8 cellular contexts compared by ENCODE assay signal in genomic region chr17:49741009-49741691, GRCh38. TPM values are rescaled to one million over a fixed set of nuclear protein-coding genes. Genes with fewer than 3 reads are reported as not detected.
DNase-seq lines count a peak whose midpoint lies in the region; ATAC-seq and TF ChIP-seq lines count a peak whose summit lies in the region.

No MANE protein-coding gene starts in this region.

- H3K9ac ChIP-seq in colonic mucosa (ENCODE audit: low read depth in 2 of 2, low read length in 2 of 2) (peak overlapping the region in 1 of 2 donors; percentile 59), smooth muscle cell (ENCODE audit: low read depth) (no peak overlapping the region)

- peak; percentile 12 for DNase-seq in M059J (ENCODE audit: low read depth)
- DNase-seq in colonic mucosa: no peak
- no peak for DNase-seq in psoas muscle
- DNase-seq in OCI-M2 (lab: John Stamatoyannopoulos, UW; ENCODE audit: unreplicated experiment): no peak
- DNase-seq in smooth muscle cell (lab: John Stamatoyannopoulos, UW; ENCODE audit: unreplicated experiment): no peak

- ATAC-seq in GM18498 (IDR thresholded peaks at IDR 0.05; ENCODE audit: unreplicated experiment) (peak; percentile 34), psoas muscle (peak in 2 of 4 donors; percentile 26 to 50), HG03045 (IDR thresholded peaks at IDR 0.05; ENCODE audit: unreplicated experiment) (no peak), GM18873 (IDR thresholded peaks at IDR 0.05; ENCODE audit: low FRiP score, unreplicated experiment) (no peak)

- H3K27me3 ChIP-seq in colonic mucosa (no peaks in the 10 kb centered on the region), psoas muscle (ENCODE audit: insufficient read depth in 3 of 3, low read length in 2 of 3) (no peaks in the 10 kb centered on the region), smooth muscle cell (ENCODE audit: low read depth) (no peaks in the 10 kb centered on the region)

- H4K20me1 ChIP-seq in smooth muscle cell (ENCODE audit: low read depth): peaks cover 4% of the 10 kb centered on the region

- H3K36me3 ChIP-seq in colonic mucosa (no peaks in the 10 kb centered on the region), psoas muscle (ENCODE audit: insufficient read depth in 1 of 2, low read depth in 1 of 2) (no peaks in the 10 kb centered on the region), smooth muscle cell (ENCODE audit: low read depth) (no peaks in the 10 kb centered on the region)

- peak overlapping the region; percentile 72 for H3K27ac ChIP-seq in colonic mucosa
- peak overlapping the region; percentile 54 for H3K27ac ChIP-seq in psoas muscle
- H3K27ac ChIP-seq in smooth muscle cell (ENCODE audit: low read depth): no peak overlapping the region

- H2AFZ ChIP-seq in smooth muscle cell (ENCODE audit: low read depth): no peak overlapping the region

- no peak overlapping the region for H3K4me2 ChIP-seq in smooth muscle cell

- no peaks in the 10 kb centered on the region for H3K79me2 ChIP-seq in smooth muscle cell (ENCODE audit: low read depth)

- TF ChIP-seq CTCF in colonic mucosa (IDR thresholded peaks at IDR 0.05): no peak
- TF ChIP-seq CTCF in psoas muscle (IDR thresholded peaks at IDR 0.05): no peak
- no peak for TF ChIP-seq CTCF in smooth muscle cell (IDR thresholded peaks at IDR 0.05; ENCODE audit: borderline replicate concordance, insufficient read depth, poor library complexity, severe bottlenecking)

- no peaks in the 10 kb centered on the region for H3F3A ChIP-seq in smooth muscle cell (ENCODE audit: low read depth)

- H3K9me3 ChIP-seq in colonic mucosa: no peaks in the 10 kb centered on the region
- no peaks in the 10 kb centered on the region for H3K9me3 ChIP-seq in psoas muscle
- no peaks in the 10 kb centered on the region for H3K9me3 ChIP-seq in smooth muscle cell (replicated peaks; ENCODE audit: low read depth)

- peaks cover 4% of the 10 kb centered on the region for H3K4me1 ChIP-seq in colonic mucosa
- peaks cover 36% of the 10 kb centered on the region for H3K4me1 ChIP-seq in psoas muscle
- H3K4me1 ChIP-seq in smooth muscle cell (ENCODE audit: low read depth): peaks cover 11% of the 10 kb centered on the region

- intact Hi-C loops in colonic mucosa (cut with DNase I) (no loop called here), psoas muscle (cut with DNase I) (no loop called here)

- WGBS in psoas muscle, 3 donors: 39 to 53% (median 41%) methylated on average over 5 of the region's 5 CpGs
- WGBS in smooth muscle cell (ENCODE audit: low lambda C conversion rate): 82% methylated on average over 5 of the region's 5 CpGs

- H3K4me3 ChIP-seq in colonic mucosa (no peak overlapping the region), psoas muscle (no peak overlapping the region), smooth muscle cell (no peak overlapping the region)

RNA-seq across cellular contexts. Expression of gene FAM117A, which starts 22.8 kb away (rescaled TPM):
- 10.5 and 12.3 TPM in 2 replicates for total RNA-seq in M059J (2014; rRNA removed; shearing (Covaris generic))
- total RNA-seq in colonic mucosa: 1 to 10 TPM; 6.3 to 7.9 TPM
- 1 to 10 TPM in 3 of 4 donors, under 1 TPM in 1; 0.71 to 5.1 (median 2.2) TPM for total RNA-seq in psoas muscle
- 1 to 10 TPM; 1.8 to 2.7 (median 2.1) TPM for polyA plus RNA-seq in psoas muscle
- 4.9 and 7.1 TPM in 2 replicates for total RNA-seq in smooth muscle cell
- polyA plus RNA-seq in smooth muscle cell: 6.3 and 8.3 TPM in 2 replicates

RNA-seq across cellular contexts. Expression of gene SLC35B1, which starts 33.4 kb away (rescaled TPM):
- total RNA-seq in M059J (2014; rRNA removed; shearing (Covaris generic)): 61.9 and 112 TPM in 2 replicates
- total RNA-seq in colonic mucosa (10 to 100 TPM; 43.0 to 73.5 TPM), psoas muscle (10 to 100 TPM; 39.5 to 69.5 (median 60.9) TPM), smooth muscle cell (116 and 126 TPM in 2 replicates)
- polyA plus RNA-seq in psoas muscle (10 to 100 TPM; 60.7 to 85.7 (median 83.5) TPM), smooth muscle cell (98.9 and 111 TPM in 2 replicates)

RNA-seq across cellular contexts. Expression of gene KAT7, which starts 47.3 kb away (rescaled TPM):
- total RNA-seq in M059J (2014; rRNA removed; shearing (Covaris generic)): 28.2 and 50.4 TPM in 2 replicates
- 10 to 100 TPM; 39.4 to 42.5 TPM for total RNA-seq in colonic mucosa
- 10 to 100 TPM; 27.6 to 60.7 (median 54.7) TPM for total RNA-seq in psoas muscle
- polyA plus RNA-seq in psoas muscle: 10 to 100 TPM; 15.4 to 34.1 (median 16.5) TPM
- total RNA-seq in smooth muscle cell: 22.7 and 32.0 TPM in 2 replicates
- 17.2 and 21.7 TPM in 2 replicates for polyA plus RNA-seq in smooth muscle cell
